ENCODE assay signal across 10 cellular contexts in the genomic region with DNA sequence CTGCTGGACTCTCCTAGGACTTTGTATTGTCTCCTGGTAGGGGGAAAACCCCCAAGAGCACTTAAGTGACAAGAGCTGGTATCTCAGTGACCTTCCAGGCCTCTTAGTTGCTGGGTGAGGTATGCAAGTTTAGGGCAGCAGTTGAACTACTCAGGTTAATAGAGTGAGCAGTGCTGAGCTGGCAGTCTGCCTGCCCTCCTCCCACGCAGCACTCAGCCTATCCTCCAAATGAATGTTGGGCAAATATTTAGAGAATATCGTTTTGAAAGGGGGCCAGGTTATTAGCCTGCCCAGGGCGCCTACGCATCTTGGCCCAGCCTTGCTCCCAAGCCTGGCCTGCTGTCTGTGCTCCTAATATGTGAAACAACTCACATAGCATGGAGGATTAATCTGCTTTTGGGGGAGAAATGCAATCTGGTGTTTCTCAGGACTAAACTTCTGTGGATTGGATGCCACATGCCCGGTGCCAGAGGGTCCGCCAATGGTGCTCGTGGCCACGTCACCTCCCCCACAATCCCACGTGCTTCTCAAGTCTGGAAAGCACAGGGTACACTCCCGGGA.
DNase-seq lines count a peak whose midpoint lies in the region; ATAC-seq, FAIRE-seq and TF ChIP-seq lines count a peak whose summit lies in the region.
"Had no signal": no experiment of that assay in that cellular context is flagged by ENCODE, and none has a peak within 500 bp of the region (broad histone marks: within the 10 kb centered on the region; RNA-seq: fewer than 3 reads in every experiment).

No MANE protein-coding gene starts in this region.

- H3K4me3 ChIP-seq in A549 (no peak overlapping the region), cardiac fibroblast (replicated peaks in 1 of 2; ENCODE audit: low read depth in 2 of 2, low read length in 2 of 2) (no peak overlapping the region), left lung (no peak overlapping the region)

- TF ChIP-seq EP300 in A549 (IDR thresholded peaks at IDR 0.05), result no peak

- peaks cover 0 to 8% of the 10 kb centered on the region in 2 donors for H3K27me3 ChIP-seq in left lung

- peak overlapping the region; percentile 11; the same call in 1 of the 3 replicates for H3K4me2 ChIP-seq in A549

- no peak overlapping the region for H3K4me3 Mint-ChIP-seq in activated T-cell treated with anti-CD3 and anti-CD28 coated beads, Interleukin-2, amount 50 U/mL, for 24 hours
- H3K4me3 Mint-ChIP-seq: CD14-positive monocyte, memory B cell had no signal

- no peak; a peak in 1 of 6 replicates for ATAC-seq in A549
- peak; percentile 94 for ATAC-seq in left lung
- ATAC-seq in HG02571 (IDR thresholded peaks at IDR 0.05; ENCODE audit: unreplicated experiment), result no peak
- no peak for ATAC-seq in HG02798 (IDR thresholded peaks at IDR 0.05; ENCODE audit: poor library complexity, unreplicated experiment)

- DNase-seq in A549 (ENCODE audit: low read depth in 1 of 2, low spot score in 1 of 2), result peak in 1 of 2 experiments; percentile 9
- DNase-seq in NCI-H1105 (lab: John Stamatoyannopoulos, UW), result peak; percentile 67
- DNase-seq in cardiac fibroblast (ENCODE audit: low read depth in 2 of 2), result peak; percentile 31 to 91
- DNase-seq in left lung, result peak; percentile 80 to 87
- no peak for DNase-seq in activated T-cell treated with anti-CD3 and anti-CD28 coated beads, Interleukin-2, amount 50 U/mL, for 24 hours
- DNase-seq in HuH-7 (ENCODE audit: low spot score), result no peak

- peaks cover 5% of the 10 kb centered on the region for H3K27me3 Mint-ChIP-seq in activated T-cell treated with anti-CD3 and anti-CD28 coated beads, Interleukin-2, amount 50 U/mL, for 24 hours

- TF ChIP-seq CTCF in A549 (IDR thresholded peaks at IDR 0.05) (no peak), cardiac fibroblast (IDR thresholded peaks at IDR 0.05; ENCODE audit: low read depth, low read length) (no peak), left lung (IDR thresholded peaks at IDR 0.05) (no peak)

- no peak overlapping the region for H3K27ac Mint-ChIP-seq in activated T-cell treated with anti-CD3 and anti-CD28 coated beads, Interleukin-2, amount 50 U/mL, for 24 hours
- H3K27ac Mint-ChIP-seq: memory B cell had no signal

- no peaks in the 10 kb centered on the region for H3K9me3 ChIP-seq in A549
- H3K9me3 ChIP-seq in left lung, result no peaks in the 10 kb centered on the region

- CTCF ChIA-PET in A549 (lab: Yijun Ruan, JAX), result no interaction called here

- no peaks in the 10 kb centered on the region for H3K9me3 Mint-ChIP-seq in activated T-cell treated with anti-CD3 and anti-CD28 coated beads, Interleukin-2, amount 50 U/mL, for 24 hours
- H3K9me3 Mint-ChIP-seq: memory B cell had no signal

- WGBS in A549 (ENCODE audit: missing lambda C conversion rate), result 42% methylated on average over 8 of the region's 10 CpGs

- H3K4me1 Mint-ChIP-seq in activated T-cell treated with anti-CD3 and anti-CD28 coated beads, Interleukin-2, amount 50 U/mL, for 24 hours (ENCODE audit: low read depth), result no peaks in the 10 kb centered on the region
- H3K4me1 Mint-ChIP-seq: CD14-positive monocyte, memory B cell had no signal

- H3K4me1 ChIP-seq in A549 (peaks cover 8% of the 10 kb centered on the region; the same call in 2 of the 3 replicates), left lung (peaks cover 12 to 13% of the 10 kb centered on the region in 2 donors)

- no peak for TF ChIP-seq POLR2A in A549 (IDR thresholded peaks at IDR 0.05; ENCODE audit: low read length)

- FAIRE-seq in A549 (lab: Jason Lieb, UNC), result no peak

- POLR2A ChIA-PET in A549 (lab: Yijun Ruan, JAX), result no interaction called here

- no peak overlapping the region for H3K27ac ChIP-seq in A549
- peak overlapping the region in 1 of 2 donors; percentile 21 for H3K27ac ChIP-seq in left lung

- no peaks in the 10 kb centered on the region for H3K36me3 Mint-ChIP-seq in activated T-cell treated with anti-CD3 and anti-CD28 coated beads, Interleukin-2, amount 50 U/mL, for 24 hours (ENCODE audit: low read depth)
- H3K36me3 Mint-ChIP-seq: CD14-positive monocyte, memory B cell had no signal

- no peaks in the 10 kb centered on the region for H3K36me3 ChIP-seq in left lung

- TF ChIP-seq RAD21 in A549 (conservative IDR thresholded peaks at IDR 0.05 in 1 of 2, IDR thresholded peaks at IDR 0.05 in 1 of 2), result no peak

- intact Hi-C loops in left lung (cut with DNase I), result no loop called here

TF ChIP-seq in A549, 52 proteins besides CTCF, POLR2A, EP300 and RAD21:
- TF ChIP-seq TFCP2L1 (CRISPR knock-in tag; IDR thresholded peaks at IDR 0.05), result no peak
- no peak for TF ChIP-seq CBX2 (IDR thresholded peaks at IDR 0.05; ENCODE audit: borderline replicate concordance, low read depth)
- no peak for TF ChIP-seq ELK1 (IDR thresholded peaks at IDR 0.05; ENCODE audit: low read depth, low read length)
- no peak for TF ChIP-seq HOXA7 (CRISPR knock-in tag; IDR thresholded peaks at IDR 0.05)
- no peak for TF ChIP-seq POLR2AphosphoS2 (conservative IDR thresholded peaks at IDR 0.05; ENCODE audit: low read length)
- TF ChIP-seq FOXS1 (CRISPR knock-in tag; IDR thresholded peaks at IDR 0.05), result no peak

Comparison
In these comparisons a context has a peak if more than half of its experiments do, and no peak if none do; other contexts are left out.
1. DNase-seq: peak in NCI-H1105 (single experiment), cardiac fibroblast (2 of 2) and left lung (2 of 2); none in activated T-cell treated with anti-CD3 and anti-CD28 coated beads, Interleukin-2, amount 50 U/mL, for 24 hours (single experiment) and HuH-7 (single experiment).